9 cellular contexts compared by ENCODE assay signal in the genomic region with DNA sequence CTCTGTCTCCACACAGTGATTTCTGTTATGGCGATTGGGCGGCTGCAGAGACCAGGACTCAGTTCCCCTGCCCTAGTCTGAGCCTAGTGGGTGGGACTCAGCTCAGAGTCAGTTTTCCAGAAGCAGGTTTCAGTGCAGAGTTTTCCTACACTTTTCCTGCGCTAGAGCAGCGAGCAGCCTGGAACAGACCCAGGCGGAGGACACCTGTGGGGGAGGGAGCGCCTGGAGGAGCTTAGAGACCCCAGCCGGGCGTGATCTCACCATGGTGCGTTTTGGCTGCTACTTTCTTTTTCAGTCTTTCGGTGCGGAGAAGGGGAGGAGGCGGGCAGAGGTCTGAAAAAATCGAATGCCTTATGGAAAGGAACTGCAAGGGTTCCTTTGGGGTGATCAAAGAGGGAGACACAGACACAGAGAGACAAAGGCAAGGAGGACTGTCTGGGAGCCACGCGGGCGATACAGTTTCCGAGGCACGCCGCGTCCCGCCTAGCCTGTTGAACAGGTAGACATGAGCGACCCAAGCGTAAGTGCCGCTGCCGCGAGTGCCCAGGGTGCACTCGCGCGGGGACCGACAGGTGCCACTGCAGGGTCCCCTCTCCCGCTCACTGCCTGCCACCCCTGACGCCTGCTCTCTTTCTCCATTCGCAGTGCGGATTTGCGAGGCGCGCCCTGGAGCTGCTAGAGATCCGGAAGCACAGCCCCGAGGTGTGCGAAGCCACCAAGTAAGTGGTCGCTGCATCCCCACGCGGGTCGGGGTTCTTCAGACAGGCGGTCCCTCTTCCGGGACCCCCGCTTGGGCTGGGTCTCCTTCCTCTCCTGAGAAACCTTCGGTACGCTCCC. TPM values are rescaled to one million over a fixed set of nuclear protein-coding genes. Genes with fewer than 3 reads are reported as not detected.
DNase-seq lines count a peak whose midpoint lies in the region; ATAC-seq and TF ChIP-seq lines count a peak whose summit lies in the region.
"Had no signal": no experiment of that assay in that cellular context is flagged by ENCODE, and none has a peak within 500 bp of the region (broad histone marks: within the 10 kb centered on the region; RNA-seq: fewer than 3 reads in every experiment).

A gene with protein sequence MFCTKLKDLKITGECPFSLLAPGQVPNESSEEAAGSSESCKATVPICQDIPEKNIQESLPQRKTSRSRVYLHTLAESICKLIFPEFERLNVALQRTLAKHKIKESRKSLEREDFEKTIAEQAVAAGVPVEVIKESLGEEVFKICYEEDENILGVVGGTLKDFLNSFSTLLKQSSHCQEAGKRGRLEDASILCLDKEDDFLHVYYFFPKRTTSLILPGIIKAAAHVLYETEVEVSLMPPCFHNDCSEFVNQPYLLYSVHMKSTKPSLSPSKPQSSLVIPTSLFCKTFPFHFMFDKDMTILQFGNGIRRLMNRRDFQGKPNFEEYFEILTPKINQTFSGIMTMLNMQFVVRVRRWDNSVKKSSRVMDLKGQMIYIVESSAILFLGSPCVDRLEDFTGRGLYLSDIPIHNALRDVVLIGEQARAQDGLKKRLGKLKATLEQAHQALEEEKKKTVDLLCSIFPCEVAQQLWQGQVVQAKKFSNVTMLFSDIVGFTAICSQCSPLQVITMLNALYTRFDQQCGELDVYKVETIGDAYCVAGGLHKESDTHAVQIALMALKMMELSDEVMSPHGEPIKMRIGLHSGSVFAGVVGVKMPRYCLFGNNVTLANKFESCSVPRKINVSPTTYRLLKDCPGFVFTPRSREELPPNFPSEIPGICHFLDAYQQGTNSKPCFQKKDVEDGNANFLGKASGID (plus strand): TSS at position 148 of the 837 bp plus-strand sequence. CDS start 30,020 bp downstream, outside the sequence.

- H3K27me3 ChIP-seq in kidney epithelial cell (ENCODE audit: control insufficient read depth, insufficient read depth, low read length), result no peaks in the 10 kb centered on the region
- peaks cover 0 to 34% (median 14%) of the 10 kb centered on the region in 7 donors for H3K27me3 ChIP-seq in spleen (replicated peaks in 1 of 7)

- TF ChIP-seq CTCF in 22Rv1 (IDR thresholded peaks at IDR 0.05) (peak; percentile 10; the same call in 1 of the 2 replicates), chondrocyte (IDR thresholded peaks at IDR 0.05) (peak; percentile 20), kidney epithelial cell (IDR thresholded peaks at IDR 0.05; ENCODE audit: insufficient read depth, low read length, poor library complexity, severe bottlenecking) (no peak), spleen (IDR thresholded peaks at IDR 0.05 in 8 of 11, conservative IDR thresholded peaks at IDR 0.05 in 3 of 11) (no peak)

- H3K4me1 Mint-ChIP-seq in chondrocyte (ENCODE audit: low read depth), result peaks cover 43% of the 10 kb centered on the region

- peaks cover 1% of the 10 kb centered on the region for H3K27me3 Mint-ChIP-seq in chondrocyte (ENCODE audit: low read depth)

- ATAC-seq in GM18505 (IDR thresholded peaks at IDR 0.05; ENCODE audit: unreplicated experiment), result peak; percentile 64
- ATAC-seq in HG02885 (IDR thresholded peaks at IDR 0.05; ENCODE audit: poor library complexity, unreplicated experiment), result peak; percentile 48
- ATAC-seq: HCT116 had no signal

- H3K27ac ChIP-seq in 22Rv1, result peak within 1 kb of the TSS; percentile 28
- H3K27ac ChIP-seq in spleen, result peak within 1 kb of the TSS; percentile 55 to 86 (median 84)

- H3K27ac Mint-ChIP-seq in chondrocyte (ENCODE audit: unreplicated experiment), result peak within 1 kb of the TSS; percentile 84

- peak within 1 kb of the TSS; percentile 86 for H3K4me3 Mint-ChIP-seq in chondrocyte (ENCODE audit: unreplicated experiment)

- peak within 1 kb of the TSS; percentile 66 for H3K4me3 ChIP-seq in kidney epithelial cell (ENCODE audit: low read depth, low read length)
- peak within 1 kb of the TSS; percentile 42 to 75 (median 52) for H3K4me3 ChIP-seq in spleen

- peak; percentile 6 for DNase-seq in RPMI7951 (ENCODE audit: low read depth)
- DNase-seq in chondrocyte (ENCODE audit: low spot score), result peak; percentile 91
- DNase-seq in kidney epithelial cell (ENCODE audit: low read depth), result no peak
- DNase-seq in spleen, result peak; percentile 81
- no peak for DNase-seq in MV-4-11 (lab: John Stamatoyannopoulos, UW)

- H3K4me1 ChIP-seq in spleen, result peaks cover 0 to 28% (median 14%) of the 10 kb centered on the region in 6 donors

- intact Hi-C loops in spleen (cut with DNase I; ENCODE audit: low total_unique reads), result no loop called here

- H3K36me3 ChIP-seq in kidney epithelial cell (ENCODE audit: control insufficient read depth, insufficient read depth, low read length) (no peaks in the 10 kb centered on the region), spleen (no peaks in the 10 kb centered on the region)

- H3K36me3 Mint-ChIP-seq in chondrocyte (ENCODE audit: low read depth), result peaks cover 3% of the 10 kb centered on the region

- WGBS in spleen, 5 donors, result 1 to 3% (median 2%) methylated on average over 45 to 49 of the region's 49 CpGs

- TF ChIP-seq POLR2A in GM18505 (IDR thresholded peaks at IDR 0.05; ENCODE audit: borderline replicate concordance, extremely low read depth, insufficient read depth, insufficient read length) (peak; percentile 26), spleen (IDR thresholded peaks at IDR 0.05) (no peak)

- H3K9me3 Mint-ChIP-seq in chondrocyte (ENCODE audit: low read depth), result no peaks in the 10 kb centered on the region

- no peaks in the 10 kb centered on the region for H3K9me3 ChIP-seq in spleen

RNA-seq across cellular contexts. Expression of the gene that starts here (rescaled TPM):
- not detected in 2 replicates for total RNA-seq in RPMI7951 (2014; rRNA removed; shearing (Covaris generic))
- 29.4 to 33.9 TPM (median 30.9 TPM) in 3 replicates for total RNA-seq in chondrocyte
- 2.2 and 3.1 TPM in 2 replicates for total RNA-seq in kidney epithelial cell
- total RNA-seq in spleen, result 10 to 100 TPM; 19.0 to 44.9 (median 29.9) TPM
- 1 to 10 TPM; 2.0 to 2.7 (median 2.7) TPM for polyA plus RNA-seq in spleen

Comparison
In these comparisons a context has a peak if more than half of its experiments do, and no peak if none do; other contexts are left out.
1. Peak in DNase-seq in RPMI7951; RNA of the gene not detected or under 1 TPM.
2. CTCF ChIP-seq: peak in 22Rv1 (single experiment) and chondrocyte (single experiment); none in kidney epithelial cell (single experiment) and spleen (0 of 11).
3. DNase-seq: peak in chondrocyte (single experiment) and spleen (single experiment); none in kidney epithelial cell (single experiment) and MV-4-11 (single experiment).